In genomic region chr3:172673210-172673679, GRCh38 we compare ENCODE assay signal across 8 cellular contexts. TPM values are rescaled to one million over a fixed set of nuclear protein-coding genes. Genes with fewer than 3 reads are reported as not detected.
DNase-seq lines count a peak whose midpoint lies in the region; ATAC-seq and TF ChIP-seq lines count a peak whose summit lies in the region.

No MANE protein-coding gene starts in this region.

- no peaks in the 10 kb centered on the region for H3K27me3 Mint-ChIP-seq in Caco-2 (ENCODE audit: insufficient read depth, unreplicated experiment)

- H3K36me3 ChIP-seq in Caco-2 (ENCODE audit: control insufficient read depth, insufficient read depth, low read length) = no peaks in the 10 kb centered on the region
- no peaks in the 10 kb centered on the region for H3K36me3 ChIP-seq in parathyroid adenoma (ENCODE audit: control insufficient read depth, insufficient read depth, low read length)

- H3K9ac ChIP-seq in parathyroid adenoma = no peak overlapping the region

- POLR2A ChIA-PET in Caco-2 (lab: Charles Lee) = interaction anchor here (1.0 to 1.4 kb wide), 2 partner anchors 29 to 77 kb away, joined by 3 to 10 read pairs; partner anchors contain the start of gene ECT2

- no peak overlapping the region for H3K4me3 ChIP-seq in Caco-2 (ENCODE audit: low read depth, low read length)
- no peak overlapping the region for H3K4me3 ChIP-seq in parathyroid adenoma (ENCODE audit: low read depth, low read length)

- peaks cover 6% of the 10 kb centered on the region for H3K79me2 ChIP-seq in parathyroid adenoma

- DNase-seq in Caco-2 (peak; percentile 82 to 84), HT1080 (ENCODE audit: low read depth) (peak; percentile 76), NOMO-1 treated with DMSO at 0.1 percent for 48 hours (lab: John Stamatoyannopoulos, UW; ENCODE audit: unreplicated experiment) (peak; percentile 89), GM19238 (ENCODE audit: insufficient read length, low spot score) (no peak)
- peak; percentile 1 to 9 for DNase-seq in activated CD8-positive, alpha-beta memory T cell treated with anti-CD3 and anti-CD28 coated beads for 1 hour (ENCODE audit: extremely low read depth in 1 of 2, low read depth in 1 of 2)

- peak; percentile 85 for ATAC-seq in GM21390 (IDR thresholded peaks at IDR 0.05; ENCODE audit: unreplicated experiment)
- peak; percentile 87 for ATAC-seq in esophagus mucosa

- H2AFZ ChIP-seq in parathyroid adenoma = no peak overlapping the region

- no peak overlapping the region for H3K27ac Mint-ChIP-seq in Caco-2 (ENCODE audit: unreplicated experiment)

- H3K9me3 ChIP-seq in Caco-2 (no peaks in the 10 kb centered on the region), parathyroid adenoma (ENCODE audit: control insufficient read depth, low read length) (no peaks in the 10 kb centered on the region)

- H3K4me3 Mint-ChIP-seq in Caco-2 (ENCODE audit: unreplicated experiment) = no peak overlapping the region

- no TSS peak for BruUV-seq in Caco-2 (replicated peaks; lab: Mats Ljungman, UMichigan)

- H3K27ac ChIP-seq in parathyroid adenoma = no peak overlapping the region

- no peak overlapping the region for H3K4me2 ChIP-seq in parathyroid adenoma (ENCODE audit: low read length)

- CTCF ChIA-PET in Caco-2 (lab: Charles Lee) = interaction anchor here (1.0 to 1.7 kb wide), 10 partner anchors 9 to 77 kb away, joined by 3 to 23 read pairs (median 4); partner anchors contain the start of genes ECT2 and NCEH1

- intact Hi-C loops in Caco-2 (cut with micrococcal nuclease; ENCODE audit: unreplicated experiment) = loop anchor here (1.0 kb wide), 2 partner anchors 38 to 77 kb away; partner anchors contain the start of genes ECT2 and NCEH1

- H3K36me3 Mint-ChIP-seq in Caco-2 (ENCODE audit: insufficient read depth, unreplicated experiment) = no peaks in the 10 kb centered on the region

- H3K27me3 ChIP-seq in Caco-2 (replicated peaks; ENCODE audit: control insufficient read depth, insufficient read depth, low read length) (no peaks in the 10 kb centered on the region), parathyroid adenoma (ENCODE audit: control insufficient read depth, insufficient read depth, low read length) (no peaks in the 10 kb centered on the region)

- H3K9me3 Mint-ChIP-seq in Caco-2 (ENCODE audit: unreplicated experiment) = no peaks in the 10 kb centered on the region

- H3K4me1 Mint-ChIP-seq in Caco-2 (ENCODE audit: low read depth, unreplicated experiment) = no peaks in the 10 kb centered on the region

- H3K4me1 ChIP-seq in Caco-2 (no peaks in the 10 kb centered on the region), parathyroid adenoma (no peaks in the 10 kb centered on the region)

- TF ChIP-seq CTCF in Caco-2 (IDR thresholded peaks at IDR 0.05; ENCODE audit: insufficient read depth in 1 of 2, low read depth in 1 of 2, low read length in 1 of 2, severe bottlenecking in 1 of 2, unreplicated experiment in 1 of 2) (peak; percentile 69 to 71), parathyroid adenoma (IDR thresholded peaks at IDR 0.05) (peak; percentile 73)

RNA-seq across cellular contexts. Expression of gene NCEH1, which starts 37.6 kb away (rescaled TPM):
- 10.1 and 15.7 TPM in 2 replicates for total RNA-seq in Caco-2 (2022)
- total RNA-seq in HT1080 (2014; rRNA removed; shearing (Covaris generic)) = 49.9 and 72.2 TPM in 2 replicates
- polyA plus RNA-seq in HT1080 (2015; cell fraction: cytosol; rRNA removed) = 114 and 133 TPM in 2 replicates
- 152 and 161 TPM in 2 replicates for polyA plus RNA-seq in HT1080 (2015; cell fraction: nucleus; rRNA removed)
- 5.3 TPM for total RNA-seq in esophagus mucosa
